ENCODE assay signal across 9 cellular contexts in the genomic region with DNA sequence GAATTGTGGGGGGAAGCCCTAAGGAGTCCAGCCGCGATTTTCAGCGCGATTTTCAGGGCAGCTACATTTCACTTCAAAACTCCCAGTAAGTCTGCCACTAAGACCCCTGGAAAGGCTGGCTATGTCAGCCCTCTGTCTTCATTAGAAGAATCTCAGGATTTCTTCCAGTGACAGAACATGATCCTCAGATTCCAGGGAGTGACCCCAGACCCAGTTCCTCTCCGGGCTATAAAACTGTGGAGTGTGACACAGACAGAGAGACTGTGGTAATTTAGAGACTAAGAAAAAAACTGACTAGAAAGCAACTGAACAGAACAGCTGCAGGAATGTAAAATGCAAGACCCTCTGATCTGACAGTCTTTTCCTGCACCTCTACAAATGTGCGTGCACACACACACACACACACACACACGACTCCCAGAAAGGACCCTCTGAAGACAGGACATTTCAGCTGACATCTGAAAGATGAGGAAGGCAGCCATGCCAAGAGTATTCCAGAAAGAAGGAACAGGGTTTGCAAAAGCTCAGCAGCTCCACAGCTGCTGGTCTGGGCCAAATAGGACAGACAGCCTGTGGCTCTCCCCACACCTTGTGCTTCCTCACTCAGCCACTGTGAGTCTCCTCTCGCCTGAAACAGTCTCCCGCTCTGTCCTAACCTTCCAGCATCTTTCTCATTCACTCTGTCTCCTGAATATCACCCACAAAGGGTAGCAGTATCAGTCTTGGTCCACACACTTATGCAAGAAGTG.
DNase-seq lines count a peak whose midpoint lies in the region; ATAC-seq and TF ChIP-seq lines count a peak whose summit lies in the region.
"Had no signal": no experiment of that assay in that cellular context is flagged by ENCODE, and none has a peak within 500 bp of the region (broad histone marks: within the 10 kb centered on the region; RNA-seq: fewer than 3 reads in every experiment).

No MANE protein-coding gene starts in this region.

- in situ Hi-C loops in GM13977 (cut with MboI; ENCODE audit: low pct_unique_long_range_greater_than_20kb, low sequenced_read_pairs, unreplicated experiment), result no loop called here

- no peak overlapping the region for H3K4me3 ChIP-seq in AG04449 (ENCODE audit: low read depth, low read length)

- no peaks in the 10 kb centered on the region for H3K9me3 Mint-ChIP-seq in WTC11
- H3K9me3 Mint-ChIP-seq: brain had no signal

- H3K4me1 Mint-ChIP-seq in WTC11, result peaks cover 7% of the 10 kb centered on the region

- H3K4me3 Mint-ChIP-seq in WTC11, result no peak overlapping the region
- H3K4me3 Mint-ChIP-seq: brain had no signal

- H3K27ac ChIP-seq in caudate nucleus (ENCODE audit: low read depth, low read length), result no peak overlapping the region

- no peaks in the 10 kb centered on the region for H3K36me3 Mint-ChIP-seq in WTC11
- H3K36me3 Mint-ChIP-seq: brain had no signal

- POLR2A ChIA-PET in AG04449 (lab: Yijun Ruan, JAX) (no interaction called here), WTC11 (lab: Charles Lee) (no interaction called here)

- ATAC-seq in WTC11, result peak; percentile 95

- H3K27ac Mint-ChIP-seq in WTC11, result no peak overlapping the region; the same call in none of the 2 replicates

- CTCF ChIA-PET in AG04449 (lab: Yijun Ruan, JAX), result interaction anchor here (1.0 to 2.3 kb wide), 3 partner anchors 10 to 395 kb away, joined by 3 to 7 read pairs (median 4); no protein-coding TSS in a partner anchor
- CTCF ChIA-PET in WTC11 (lab: Charles Lee), result interaction anchor here (0.7 to 2.0 kb wide), 12 partner anchors 12 to 215 kb away, joined by 3 to 11 read pairs (median 3); no protein-coding TSS in a partner anchor

- H3K27me3 Mint-ChIP-seq in WTC11 (ENCODE audit: low read depth), result no peaks in the 10 kb centered on the region

- DNase-seq in AG04449 (ENCODE audit: low read depth, low spot score) (no peak), GM13977 (ENCODE audit: low spot score) (no peak), WTC11 (ENCODE audit: low spot score) (peak; percentile 38), iPS-NIHi11 (ENCODE audit: low spot score) (peak; percentile 43), caudate nucleus (lab: John Stamatoyannopoulos, UW) (no peak), foreskin melanocyte (no peak), DMS114 treated with DMSO at 0.1 percent for 48 hours (lab: John Stamatoyannopoulos, UW; ENCODE audit: unreplicated experiment) (no peak)
- DNase-seq in stimulated activated CD4-positive, alpha-beta T cell treated with anti-CD3 and anti-CD28 coated beads, Interleukin-2, amount 100 ng/mL, for 24 hours, result no peak

- TF ChIP-seq CTCF in AG04449 (IDR thresholded peaks at IDR 0.05; ENCODE audit: insufficient read depth, low read length, missing control alignments), result peak; percentile 34
- TF ChIP-seq CTCF in GM13977 (IDR thresholded peaks at IDR 0.05; ENCODE audit: extremely low read depth, insufficient read depth, missing control alignments), result peak; percentile 44
- TF ChIP-seq CTCF in WTC11 (IDR thresholded peaks at IDR 0.05), result no peak

TF ChIP-seq in WTC11, 78 proteins besides CTCF, POLR2A, EP300 and RAD21:
- TF ChIP-seq IRF1 (CRISPR knock-in tag; IDR thresholded peaks at IDR 0.05) (no peak), RORB (CRISPR knock-in tag; IDR thresholded peaks at IDR 0.05) (no peak), ZNF416 (CRISPR knock-in tag; IDR thresholded peaks at IDR 0.05) (no peak), SP1 (CRISPR knock-in tag; conservative IDR thresholded peaks at IDR 0.05) (no peak), ERG (CRISPR knock-in tag; IDR thresholded peaks at IDR 0.05) (no peak), SMAD4 (CRISPR knock-in tag; IDR thresholded peaks at IDR 0.05) (no peak), KAT7 (CRISPR knock-in tag; IDR thresholded peaks at IDR 0.05; ENCODE audit: borderline replicate concordance) (no peak)
- TF ChIP-seq, protein P1, sequence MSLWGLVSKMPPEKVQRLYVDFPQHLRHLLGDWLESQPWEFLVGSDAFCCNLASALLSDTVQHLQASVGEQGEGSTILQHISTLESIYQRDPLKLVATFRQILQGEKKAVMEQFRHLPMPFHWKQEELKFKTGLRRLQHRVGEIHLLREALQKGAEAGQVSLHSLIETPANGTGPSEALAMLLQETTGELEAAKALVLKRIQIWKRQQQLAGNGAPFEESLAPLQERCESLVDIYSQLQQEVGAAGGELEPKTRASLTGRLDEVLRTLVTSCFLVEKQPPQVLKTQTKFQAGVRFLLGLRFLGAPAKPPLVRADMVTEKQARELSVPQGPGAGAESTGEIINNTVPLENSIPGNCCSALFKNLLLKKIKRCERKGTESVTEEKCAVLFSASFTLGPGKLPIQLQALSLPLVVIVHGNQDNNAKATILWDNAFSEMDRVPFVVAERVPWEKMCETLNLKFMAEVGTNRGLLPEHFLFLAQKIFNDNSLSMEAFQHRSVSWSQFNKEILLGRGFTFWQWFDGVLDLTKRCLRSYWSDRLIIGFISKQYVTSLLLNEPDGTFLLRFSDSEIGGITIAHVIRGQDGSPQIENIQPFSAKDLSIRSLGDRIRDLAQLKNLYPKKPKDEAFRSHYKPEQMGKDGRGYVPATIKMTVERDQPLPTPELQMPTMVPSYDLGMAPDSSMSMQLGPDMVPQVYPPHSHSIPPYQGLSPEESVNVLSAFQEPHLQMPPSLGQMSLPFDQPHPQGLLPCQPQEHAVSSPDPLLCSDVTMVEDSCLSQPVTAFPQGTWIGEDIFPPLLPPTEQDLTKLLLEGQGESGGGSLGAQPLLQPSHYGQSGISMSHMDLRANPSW (CRISPR knock-in tag; conservative IDR thresholded peaks at IDR 0.05; ENCODE audit: low read depth), result no peak
- TF ChIP-seq, protein P2, sequence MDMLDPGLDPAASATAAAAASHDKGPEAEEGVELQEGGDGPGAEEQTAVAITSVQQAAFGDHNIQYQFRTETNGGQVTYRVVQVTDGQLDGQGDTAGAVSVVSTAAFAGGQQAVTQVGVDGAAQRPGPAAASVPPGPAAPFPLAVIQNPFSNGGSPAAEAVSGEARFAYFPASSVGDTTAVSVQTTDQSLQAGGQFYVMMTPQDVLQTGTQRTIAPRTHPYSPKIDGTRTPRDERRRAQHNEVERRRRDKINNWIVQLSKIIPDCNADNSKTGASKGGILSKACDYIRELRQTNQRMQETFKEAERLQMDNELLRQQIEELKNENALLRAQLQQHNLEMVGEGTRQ (CRISPR knock-in tag; IDR thresholded peaks at IDR 0.05), result no peak

Comparison
In these comparisons a context has a peak if more than half of its experiments do, and no peak if none do; other contexts are left out.
1. DNase-seq: peak in WTC11 (single experiment) and iPS-NIHi11 (single experiment); none in AG04449 (single experiment), GM13977 (single experiment), caudate nucleus (0 of 61), foreskin melanocyte (single experiment), stimulated activated CD4-positive, alpha-beta T cell treated with anti-CD3 and anti-CD28 coated beads, Interleukin-2, amount 100 ng/mL, for 24 hours (0 of 2) and DMS114 treated with DMSO at 0.1 percent for 48 hours (single experiment).